Comparison of ENCODE assay signal across 8 cellular contexts in the genomic region with DNA sequence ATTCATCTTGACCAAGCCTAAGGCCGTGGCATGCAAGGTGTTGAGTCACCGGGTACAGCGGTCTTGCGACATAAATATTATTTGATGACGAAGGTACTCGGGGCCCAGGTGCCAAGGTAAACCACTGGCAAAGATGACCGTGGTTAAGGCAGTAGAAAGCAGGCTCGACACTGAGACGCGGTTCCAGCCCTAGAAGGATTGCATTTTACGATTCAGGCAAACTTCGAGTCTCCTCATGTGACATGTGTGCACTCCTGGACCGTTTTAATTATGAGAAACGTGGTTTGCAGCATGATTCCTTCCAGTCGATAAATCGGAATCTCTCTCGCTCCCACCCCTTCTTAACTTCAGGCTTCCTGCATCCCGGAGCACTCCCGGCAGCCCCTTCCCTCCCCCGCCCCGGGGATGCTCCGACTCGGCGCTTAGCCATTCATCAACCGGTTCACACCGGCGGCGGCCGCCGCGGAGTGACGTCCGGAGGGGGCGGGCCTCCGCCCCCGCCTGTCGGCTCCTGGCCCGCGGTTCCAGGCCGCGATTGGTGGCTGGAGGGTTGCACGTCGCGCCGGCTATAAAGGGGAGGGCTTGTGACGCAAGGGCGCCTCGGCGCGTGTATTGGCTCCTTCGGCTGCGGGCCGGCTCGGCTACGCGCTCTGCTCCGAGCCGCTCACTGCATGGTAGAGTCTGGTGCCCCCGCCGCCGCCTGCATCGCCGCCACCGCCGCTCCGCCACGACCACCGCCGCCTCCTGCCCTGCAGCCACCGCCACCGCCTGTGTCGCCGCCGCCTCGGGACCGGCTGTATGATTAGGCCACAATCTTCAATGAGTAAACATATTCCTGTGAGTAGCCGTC. TPM values are rescaled to one million over a fixed set of nuclear protein-coding genes. Genes with fewer than 3 reads are reported as not detected.
DNase-seq lines count a peak whose midpoint lies in the region; ATAC-seq and TF ChIP-seq lines count a peak whose summit lies in the region.

A gene (plus strand): TSS at position 598 of the 850 bp plus-strand sequence.
A gene (plus strand): TSS at position 598 of the 850 bp plus-strand sequence. CDS start 4,401 bp downstream, outside the sequence.

- no peaks in the 10 kb centered on the region for H3K27me3 ChIP-seq in liver (ENCODE audit: control insufficient read depth in 4 of 4, insufficient read depth in 4 of 4, low read length in 3 of 4)

- H3K9me3 ChIP-seq in liver (ENCODE audit: control insufficient read depth in 4 of 4, low read length in 3 of 4), result no peaks in the 10 kb centered on the region

- H3K4me1 ChIP-seq in liver (ENCODE audit: control insufficient read depth in 4 of 4, insufficient read depth in 4 of 4, low read length in 3 of 4), result peaks cover 0 to 14% (median 3%) of the 10 kb centered on the region in 4 donors

- H3K4me3 ChIP-seq in liver (ENCODE audit: low read depth in 1 of 3, low read length in 3 of 3), result peak within 1 kb of the TSS; percentile 77 to 99 (median 83)

- ATAC-seq in GM19395 (IDR thresholded peaks at IDR 0.05; ENCODE audit: unreplicated experiment), result peak; percentile 89
- ATAC-seq in HG03565 (IDR thresholded peaks at IDR 0.05; ENCODE audit: unreplicated experiment), result peak; percentile 93

- H3K36me3 ChIP-seq in liver (ENCODE audit: control insufficient read depth in 4 of 4, insufficient read depth in 3 of 4, low read depth in 1 of 4, low read length in 3 of 4), result peaks cover 2 to 12% (median 4%) of the 10 kb centered on the region in 4 donors

- peak within 1 kb of the TSS; percentile 97 for H3K27ac ChIP-seq in C4-2B
- H3K27ac ChIP-seq in liver (ENCODE audit: low read depth in 1 of 2, low read length in 2 of 2), result peak within 1 kb of the TSS; percentile 97 to 99

- DNase-seq in NCI-H774 (lab: John Stamatoyannopoulos, UW) (peak; percentile 98), dermis microvascular lymphatic vessel endothelial cell (ENCODE audit: low read depth in 2 of 2) (peak; percentile 93 to 98)
- peak; percentile 94 to 96 for DNase-seq in activated CD4-positive, alpha-beta T cell treated with anti-CD3 and anti-CD28 coated beads, Interleukin-2, amount 50 U/mL, for 48 hours
- peak; percentile 96 for DNase-seq in stimulated activated CD4-positive, alpha-beta T cell treated with anti-CD3 and anti-CD28 coated beads, Interleukin-4, amount 100 ng/mL, for 24 hours

- peak; percentile 6 to 49 for TF ChIP-seq RAD21 in liver (IDR thresholded peaks at IDR 0.05)

- H3K9ac ChIP-seq in liver (ENCODE audit: low read depth in 1 of 2, low read length in 2 of 2), result peak within 1 kb of the TSS; percentile 91 to 99

- TF ChIP-seq CTCF in C4-2B (conservative IDR thresholded peaks at IDR 0.05), result no peak
- TF ChIP-seq CTCF in liver (IDR thresholded peaks at IDR 0.05; ENCODE audit: low read depth, low read length, missing input control), result no peak

- under 1% methylated on average over 77 of the region's 77 CpGs for WGBS in liver

TF ChIP-seq in liver, 16 proteins besides CTCF, POLR2A, EP300 and RAD21:
- peak; percentile 46 for TF ChIP-seq HNF4G (IDR thresholded peaks at IDR 0.05)
- TF ChIP-seq, protein P1, sequence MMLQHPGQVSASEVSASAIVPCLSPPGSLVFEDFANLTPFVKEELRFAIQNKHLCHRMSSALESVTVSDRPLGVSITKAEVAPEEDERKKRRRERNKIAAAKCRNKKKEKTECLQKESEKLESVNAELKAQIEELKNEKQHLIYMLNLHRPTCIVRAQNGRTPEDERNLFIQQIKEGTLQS (IDR thresholded peaks at IDR 0.05), result peak; percentile 95
- TF ChIP-seq RXRA (IDR thresholded peaks at IDR 0.05), result peak; percentile 69 to 74
- TF ChIP-seq HNF4A (conservative IDR thresholded peaks at IDR 0.05), result peak; percentile 71 to 74
- no peak for TF ChIP-seq FOXA1 (IDR thresholded peaks at IDR 0.05)
- peak; percentile 98 to 100 for TF ChIP-seq EGR1 (IDR thresholded peaks at IDR 0.05; ENCODE audit: low read depth in 2 of 2)
- no peak for TF ChIP-seq YY1 (IDR thresholded peaks at IDR 0.05)
- peak; percentile 61 for TF ChIP-seq FOXA2 (IDR thresholded peaks at IDR 0.05)
- TF ChIP-seq, protein P2, sequence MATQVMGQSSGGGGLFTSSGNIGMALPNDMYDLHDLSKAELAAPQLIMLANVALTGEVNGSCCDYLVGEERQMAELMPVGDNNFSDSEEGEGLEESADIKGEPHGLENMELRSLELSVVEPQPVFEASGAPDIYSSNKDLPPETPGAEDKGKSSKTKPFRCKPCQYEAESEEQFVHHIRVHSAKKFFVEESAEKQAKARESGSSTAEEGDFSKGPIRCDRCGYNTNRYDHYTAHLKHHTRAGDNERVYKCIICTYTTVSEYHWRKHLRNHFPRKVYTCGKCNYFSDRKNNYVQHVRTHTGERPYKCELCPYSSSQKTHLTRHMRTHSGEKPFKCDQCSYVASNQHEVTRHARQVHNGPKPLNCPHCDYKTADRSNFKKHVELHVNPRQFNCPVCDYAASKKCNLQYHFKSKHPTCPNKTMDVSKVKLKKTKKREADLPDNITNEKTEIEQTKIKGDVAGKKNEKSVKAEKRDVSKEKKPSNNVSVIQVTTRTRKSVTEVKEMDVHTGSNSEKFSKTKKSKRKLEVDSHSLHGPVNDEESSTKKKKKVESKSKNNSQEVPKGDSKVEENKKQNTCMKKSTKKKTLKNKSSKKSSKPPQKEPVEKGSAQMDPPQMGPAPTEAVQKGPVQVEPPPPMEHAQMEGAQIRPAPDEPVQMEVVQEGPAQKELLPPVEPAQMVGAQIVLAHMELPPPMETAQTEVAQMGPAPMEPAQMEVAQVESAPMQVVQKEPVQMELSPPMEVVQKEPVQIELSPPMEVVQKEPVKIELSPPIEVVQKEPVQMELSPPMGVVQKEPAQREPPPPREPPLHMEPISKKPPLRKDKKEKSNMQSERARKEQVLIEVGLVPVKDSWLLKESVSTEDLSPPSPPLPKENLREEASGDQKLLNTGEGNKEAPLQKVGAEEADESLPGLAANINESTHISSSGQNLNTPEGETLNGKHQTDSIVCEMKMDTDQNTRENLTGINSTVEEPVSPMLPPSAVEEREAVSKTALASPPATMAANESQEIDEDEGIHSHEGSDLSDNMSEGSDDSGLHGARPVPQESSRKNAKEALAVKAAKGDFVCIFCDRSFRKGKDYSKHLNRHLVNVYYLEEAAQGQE (IDR thresholded peaks at IDR 0.05), result peak; percentile 63
- TF ChIP-seq SP1 (IDR thresholded peaks at IDR 0.05), result peak; percentile 55
- TF ChIP-seq GABPA (IDR thresholded peaks at IDR 0.05 in 1 of 2, conservative IDR thresholded peaks at IDR 0.05 in 1 of 2), result no peak
- TF ChIP-seq, protein P3, sequence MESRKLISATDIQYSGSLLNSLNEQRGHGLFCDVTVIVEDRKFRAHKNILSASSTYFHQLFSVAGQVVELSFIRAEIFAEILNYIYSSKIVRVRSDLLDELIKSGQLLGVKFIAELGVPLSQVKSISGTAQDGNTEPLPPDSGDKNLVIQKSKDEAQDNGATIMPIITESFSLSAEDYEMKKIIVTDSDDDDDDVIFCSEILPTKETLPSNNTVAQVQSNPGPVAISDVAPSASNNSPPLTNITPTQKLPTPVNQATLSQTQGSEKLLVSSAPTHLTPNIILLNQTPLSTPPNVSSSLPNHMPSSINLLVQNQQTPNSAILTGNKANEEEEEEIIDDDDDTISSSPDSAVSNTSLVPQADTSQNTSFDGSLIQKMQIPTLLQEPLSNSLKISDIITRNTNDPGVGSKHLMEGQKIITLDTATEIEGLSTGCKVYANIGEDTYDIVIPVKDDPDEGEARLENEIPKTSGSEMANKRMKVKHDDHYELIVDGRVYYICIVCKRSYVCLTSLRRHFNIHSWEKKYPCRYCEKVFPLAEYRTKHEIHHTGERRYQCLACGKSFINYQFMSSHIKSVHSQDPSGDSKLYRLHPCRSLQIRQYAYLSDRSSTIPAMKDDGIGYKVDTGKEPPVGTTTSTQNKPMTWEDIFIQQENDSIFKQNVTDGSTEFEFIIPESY (IDR thresholded peaks at IDR 0.05), result peak; percentile 50
- TF ChIP-seq JUND (IDR thresholded peaks at IDR 0.05), result peak; percentile 83 to 90
- TF ChIP-seq NR2F2 (IDR thresholded peaks at IDR 0.05), result peak; percentile 11
- TF ChIP-seq, protein P4, sequence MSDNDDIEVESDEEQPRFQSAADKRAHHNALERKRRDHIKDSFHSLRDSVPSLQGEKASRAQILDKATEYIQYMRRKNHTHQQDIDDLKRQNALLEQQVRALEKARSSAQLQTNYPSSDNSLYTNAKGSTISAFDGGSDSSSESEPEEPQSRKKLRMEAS (IDR thresholded peaks at IDR 0.05), result peak; percentile 21
- peak; percentile 89 for TF ChIP-seq TAF1 (conservative IDR thresholded peaks at IDR 0.05)

RNA-seq across cellular contexts. Expression of the second gene that starts in this region (rescaled TPM):
- total RNA-seq in dermis microvascular lymphatic vessel endothelial cell (23.1 and 31.7 TPM in 2 replicates), liver (100 to 1,000 TPM; 190 to 237 TPM)
- 100 to 1,000 TPM in 1 of 2 donors, 10 to 100 TPM in 1; 34.3 to 114 TPM for polyA plus RNA-seq in liver

Comparison
In these comparisons a context has a peak if more than half of its experiments do, and no peak if none do; other contexts are left out.
1. Peak in every context shown above with its lines: DNase-seq, ATAC-seq, H3K4me3 ChIP-seq and H3K27ac ChIP-seq.